In genomic region chr10:87228247-87228646, GRCh38 we compare ENCODE assay signal across 1 cellular context. TPM values are rescaled to one million over a fixed set of nuclear protein-coding genes. Genes with fewer than 3 reads are reported as not detected.
"Had no signal": no experiment of that assay in that cellular context is flagged by ENCODE, and none has a peak within 500 bp of the region (broad histone marks: within the 10 kb centered on the region; RNA-seq: fewer than 3 reads in every experiment).

No MANE protein-coding gene starts in this region.

RNA-seq across cellular contexts. Expression of gene NUTM2A, which starts 3.0 kb away (rescaled TPM):
- total RNA-seq: HT-29 had no signal
